Comparison of ENCODE assay signal across 20 cellular contexts in genomic region chr19:11446271-11446651, GRCh38. TPM values are rescaled to one million over a fixed set of nuclear protein-coding genes. Genes with fewer than 3 reads are reported as not detected.
"Had no signal": no experiment of that assay in that cellular context is flagged by ENCODE, and none has a peak within 500 bp of the region (broad histone marks: within the 10 kb centered on the region; RNA-seq: fewer than 3 reads in every experiment).

No MANE protein-coding gene starts in this region.

- H3K27me3 ChIP-seq: hepatocyte had no signal

- H3K27me3 Mint-ChIP-seq: activated B cell treated with CpG ODN at 0.5 μM for 24 hours; activated CD4-positive, alpha-beta T cell treated with anti-CD3 and anti-CD28 coated beads for 36 hours; activated naive CD8-positive, alpha-beta T cell treated with anti-CD3 and anti-CD28 coated beads, Interleukin-2, amount 10 ng/mL, durations not matched to agents 7 days and 5 days; dendritic cell treated with granulocyte-macrophage colony-stimulating factor and Interleukin-4, amounts not matched to agents 40 ng/mL and 50 ng/mL, for 4 days; natural killer cell treated with Interleukin-12 subunit alpha and Interleukin-12 subunit beta and Interleukin-15 and Interleukin-18, amount 100 ng/mL, for 72 hours; stimulated activated naive B cell treated with anti-CD40 and anti-IgM and Interleukin-4, amounts not matched to agents 10 μg/mL and 1 μg/mL and 100 μg/mL, for 72 hours; type B pancreatic cell had no signal

- H3K4me3 Mint-ChIP-seq: activated B cell treated with CpG ODN at 0.5 μM for 24 hours; activated CD4-positive, alpha-beta T cell treated with anti-CD3 and anti-CD28 coated beads for 36 hours; activated naive CD8-positive, alpha-beta T cell treated with anti-CD3 and anti-CD28 coated beads, Interleukin-2, amount 10 ng/mL, durations not matched to agents 7 days and 5 days; dendritic cell treated with granulocyte-macrophage colony-stimulating factor and Interleukin-4, amounts not matched to agents 40 ng/mL and 50 ng/mL, for 4 days; immature natural killer cell; natural killer cell treated with Interleukin-12 subunit alpha and Interleukin-12 subunit beta and Interleukin-15 and Interleukin-18, amount 100 ng/mL, for 72 hours; stimulated activated naive B cell treated with anti-CD40 and anti-IgM and Interleukin-4, amounts not matched to agents 10 μg/mL and 1 μg/mL and 100 μg/mL, for 72 hours; type B pancreatic cell had no signal

- H3K9me3 Mint-ChIP-seq: activated B cell treated with CpG ODN at 0.5 μM for 24 hours; activated naive CD8-positive, alpha-beta T cell treated with anti-CD3 and anti-CD28 coated beads, Interleukin-2, amount 10 ng/mL, durations not matched to agents 7 days and 5 days; dendritic cell treated with granulocyte-macrophage colony-stimulating factor and Interleukin-4, amounts not matched to agents 40 ng/mL and 50 ng/mL, for 4 days; immature natural killer cell; natural killer cell treated with Interleukin-12 subunit alpha and Interleukin-12 subunit beta and Interleukin-15 and Interleukin-18, amount 100 ng/mL, for 72 hours; stimulated activated naive B cell treated with anti-CD40 and anti-IgM and Interleukin-4, amounts not matched to agents 10 μg/mL and 1 μg/mL and 100 μg/mL, for 72 hours; type B pancreatic cell had no signal

- H3K4me1 Mint-ChIP-seq: activated CD4-positive, alpha-beta T cell treated with anti-CD3 and anti-CD28 coated beads for 36 hours had no signal

- DNase-seq: amniotic stem cell, foreskin melanocyte had no signal

- H3K9me3 ChIP-seq: thoracic aorta had no signal

- H3K4me2 ChIP-seq: hepatocyte had no signal

- H3K79me2 ChIP-seq: hepatocyte had no signal

- H3K4me3 ChIP-seq: hepatocyte, skin epidermis, thoracic aorta had no signal

- H3K27ac Mint-ChIP-seq: activated B cell treated with CpG ODN at 0.5 μM for 24 hours; activated CD4-positive, alpha-beta T cell treated with anti-CD3 and anti-CD28 coated beads for 36 hours; activated naive CD8-positive, alpha-beta T cell treated with anti-CD3 and anti-CD28 coated beads, Interleukin-2, amount 10 ng/mL, durations not matched to agents 7 days and 5 days; dendritic cell treated with granulocyte-macrophage colony-stimulating factor and Interleukin-4, amounts not matched to agents 40 ng/mL and 50 ng/mL, for 4 days; immature natural killer cell; natural killer cell treated with Interleukin-12 subunit alpha and Interleukin-12 subunit beta and Interleukin-15 and Interleukin-18, amount 100 ng/mL, for 72 hours; stimulated activated naive B cell treated with anti-CD40 and anti-IgM and Interleukin-4, amounts not matched to agents 10 μg/mL and 1 μg/mL and 100 μg/mL, for 72 hours; type B pancreatic cell had no signal

- H3K27ac ChIP-seq: hepatocyte, parathyroid adenoma, thoracic aorta had no signal

- H2AFZ ChIP-seq: hepatocyte, parathyroid adenoma had no signal

- H3K9ac ChIP-seq: parathyroid adenoma had no signal

RNA-seq across cellular contexts. Expression of gene ODAD3, which starts 11.3 kb away (rescaled TPM):
- total RNA-seq: activated naive CD8-positive, alpha-beta T cell treated with anti-CD3 and anti-CD28 coated beads, Interleukin-2, amount 10 ng/mL, durations not matched to agents 7 days and 5 days; natural killer cell treated with Interleukin-12 subunit alpha and Interleukin-12 subunit beta and Interleukin-15 and Interleukin-18, amount 100 ng/mL, for 72 hours; T-helper 1 cell treated with Interleukin-12 subunit alpha and Interleukin-12 subunit beta and Interleukin-4 antibody, amounts not matched to agents 30 ng/mL and 1 ng/mL, for 36 hours had no signal
- polyA plus RNA-seq: immature natural killer cell had no signal

RNA-seq across cellular contexts. Expression of gene RGL3, which starts 27.1 kb away (rescaled TPM):
- total RNA-seq: activated CD4-positive, alpha-beta T cell treated with anti-CD3 and anti-CD28 coated beads for 36 hours; activated naive CD8-positive, alpha-beta T cell treated with anti-CD3 and anti-CD28 coated beads, Interleukin-2, amount 10 ng/mL, durations not matched to agents 7 days and 5 days; natural killer cell treated with Interleukin-12 subunit alpha and Interleukin-12 subunit beta and Interleukin-15 and Interleukin-18, amount 100 ng/mL, for 72 hours; T-helper 1 cell treated with Interleukin-12 subunit alpha and Interleukin-12 subunit beta and Interleukin-4 antibody, amounts not matched to agents 30 ng/mL and 1 ng/mL, for 36 hours had no signal
- polyA plus RNA-seq: immature natural killer cell had no signal

RNA-seq across cellular contexts. Expression of gene ELAVL3, which starts 34.6 kb away (rescaled TPM):
- total RNA-seq: activated B cell treated with CpG ODN at 0.5 μM for 24 hours; activated naive CD8-positive, alpha-beta T cell treated with anti-CD3 and anti-CD28 coated beads, Interleukin-2, amount 10 ng/mL, durations not matched to agents 7 days and 5 days; kidney epithelial cell; liver; pulmonary artery endothelial cell; right cardiac atrium; T-helper 1 cell treated with Interleukin-12 subunit alpha and Interleukin-12 subunit beta and Interleukin-4 antibody, amounts not matched to agents 30 ng/mL and 1 ng/mL, for 36 hours; thoracic aorta had no signal
- polyA plus RNA-seq: esophagus, immature natural killer cell, liver had no signal
